39 cellular contexts compared by ENCODE assay signal in genomic region chrX:40891798-40892197, GRCh38.
"Had no signal": no experiment of that assay in that cellular context is flagged by ENCODE, and none has a peak within 500 bp of the region (broad histone marks: within the 10 kb centered on the region; RNA-seq: fewer than 3 reads in every experiment).

No MANE protein-coding gene starts in this region.

- H3K9me3 ChIP-seq: adrenal gland, ascending aorta, body of pancreas had no signal

- H3K9me3 Mint-ChIP-seq: activated naive CD4-positive, alpha-beta T cell treated with anti-CD3 and anti-CD28 coated beads for 36 hours; activated naive CD4-positive, alpha-beta T cell treated with anti-CD3 and anti-CD28 coated beads, Interleukin-2, amount 10 ng/mL, durations not matched to agents 7 days and 5 days; activated naive CD4-positive, alpha-beta T cell treated with anti-CD3 and anti-CD28 coated beads, Interleukin-2, amount 50 U/mL, for 24 hours; activated naive CD4-positive, alpha-beta T cell treated with anti-CD3 and anti-CD28 coated beads, Interleukin-2, amount 50 U/mL, for 72 hours; activated naive CD8-positive, alpha-beta T cell treated with anti-CD3 and anti-CD28 coated beads, Interleukin-2, amount 50 U/mL, for 24 hours; activated T-cell treated with anti-CD3 and anti-CD28 coated beads, Interleukin-2, amount 50 U/mL, for 4 hours; activated T-helper 17 cell treated with anti-CD3 and anti-CD28 coated beads, Interleukin-2, amount 50 U/mL, for 72 hours; activated T-helper 2 cell treated with anti-CD3 and anti-CD28 coated beads, Interferon-gamma antibody, Interleukin-2, Interleukin-4, amounts not matched to agents 10 μg/mL and 5 μg/mL and 100 μg/mL, durations not matched to agents 14 hours and 24 hours and 36 hours; central memory CD8-positive, alpha-beta T cell had no signal

- ATAC-seq: activated naive CD4-positive, alpha-beta T cell treated with anti-CD3 and anti-CD28 coated beads, Interleukin-2, amount 50 U/mL, for 72 hours; activated naive CD8-positive, alpha-beta T cell treated with anti-CD3 and anti-CD28 coated beads, Interleukin-2, amount 50 U/mL, for 24 hours; activated T-cell treated with anti-CD3 and anti-CD28 coated beads, Interleukin-2, amount 50 U/mL, for 4 hours; activated T-cell treated with anti-CD3 and anti-CD28 coated beads, Interleukin-2, amount 50 U/mL, for 72 hours; activated T-helper 17 cell treated with anti-CD3 and anti-CD28 coated beads, Interleukin-2, amount 50 U/mL, for 72 hours; body of pancreas had no signal

- H3K27me3 Mint-ChIP-seq: activated naive CD4-positive, alpha-beta T cell treated with anti-CD3 and anti-CD28 coated beads, Interleukin-2, amount 10 ng/mL, durations not matched to agents 7 days and 5 days; activated naive CD4-positive, alpha-beta T cell treated with anti-CD3 and anti-CD28 coated beads, Interleukin-2, amount 50 U/mL, for 24 hours; activated naive CD8-positive, alpha-beta T cell; activated naive CD8-positive, alpha-beta T cell treated with anti-CD3 and anti-CD28 coated beads for 36 hours; activated naive CD8-positive, alpha-beta T cell treated with anti-CD3 and anti-CD28 coated beads, Interleukin-2, amount 10 ng/mL, durations not matched to agents 7 days and 5 days; activated naive CD8-positive, alpha-beta T cell treated with anti-CD3 and anti-CD28 coated beads, Interleukin-2, amount 50 U/mL, for 24 hours; activated T-helper 17 cell treated with anti-CD3 and anti-CD28 coated beads, Interleukin-2, amount 50 U/mL, for 72 hours; central memory CD8-positive, alpha-beta T cell had no signal

- H3K4me1 ChIP-seq: adrenal gland, ascending aorta, body of pancreas, breast epithelium had no signal

- FAIRE-seq: bronchial epithelial cell had no signal

- H3K27ac Mint-ChIP-seq: activated naive CD4-positive, alpha-beta T cell treated with anti-CD3 and anti-CD28 coated beads for 36 hours; activated naive CD4-positive, alpha-beta T cell treated with anti-CD3 and anti-CD28 coated beads, Interleukin-2, amount 10 ng/mL, durations not matched to agents 7 days and 5 days; activated naive CD4-positive, alpha-beta T cell treated with anti-CD3 and anti-CD28 coated beads, Interleukin-2, amount 50 U/mL, for 24 hours; activated naive CD4-positive, alpha-beta T cell treated with anti-CD3 and anti-CD28 coated beads, Interleukin-2, amount 50 U/mL, for 72 hours; activated naive CD8-positive, alpha-beta T cell; activated naive CD8-positive, alpha-beta T cell treated with anti-CD3 and anti-CD28 coated beads for 36 hours; activated naive CD8-positive, alpha-beta T cell treated with anti-CD3 and anti-CD28 coated beads, Interleukin-2, amount 10 ng/mL, durations not matched to agents 7 days and 5 days; activated naive CD8-positive, alpha-beta T cell treated with anti-CD3 and anti-CD28 coated beads, Interleukin-2, amount 50 U/mL, for 24 hours; activated T-cell treated with anti-CD3 and anti-CD28 coated beads, Interleukin-2, amount 50 U/mL, for 24 hours; activated T-cell treated with anti-CD3 and anti-CD28 coated beads, Interleukin-2, amount 50 U/mL, for 72 hours; activated T-helper 1 cell treated with anti-CD3 and anti-CD28 coated beads, Interleukin-12 subunit alpha, Interleukin-12 subunit beta, Interleukin-2, Interleukin-4 antibody, amounts not matched to agents 30 ng/mL and 10 ng/mL and 1 ng/mL, durations not matched to agents 14 hours and 24 hours and 36 hours; activated T-helper 17 cell treated with anti-CD3 and anti-CD28 coated beads, Interleukin-2, amount 50 U/mL, for 72 hours; activated T-helper 2 cell treated with anti-CD3 and anti-CD28 coated beads, Interferon-gamma antibody, Interleukin-2, Interleukin-4, amounts not matched to agents 10 μg/mL and 5 μg/mL and 100 μg/mL, durations not matched to agents 14 hours and 24 hours and 36 hours; brain had no signal

- H3K36me3 ChIP-seq: adrenal gland, ascending aorta, brain microvascular endothelial cell, breast epithelium, cardiac muscle cell had no signal

- H3K27ac ChIP-seq: adrenal gland, ascending aorta, body of pancreas, brain microvascular endothelial cell, breast epithelium, cardiac muscle cell had no signal

- H3K4me3 Mint-ChIP-seq: activated naive CD4-positive, alpha-beta T cell treated with anti-CD3 and anti-CD28 coated beads for 36 hours; activated naive CD4-positive, alpha-beta T cell treated with anti-CD3 and anti-CD28 coated beads, Interleukin-2, amount 10 ng/mL, durations not matched to agents 7 days and 5 days; activated naive CD4-positive, alpha-beta T cell treated with anti-CD3 and anti-CD28 coated beads, Interleukin-2, amount 50 U/mL, for 24 hours; activated naive CD8-positive, alpha-beta T cell; activated naive CD8-positive, alpha-beta T cell treated with anti-CD3 and anti-CD28 coated beads for 36 hours; activated naive CD8-positive, alpha-beta T cell treated with anti-CD3 and anti-CD28 coated beads, Interleukin-2, amount 10 ng/mL, durations not matched to agents 7 days and 5 days; activated naive CD8-positive, alpha-beta T cell treated with anti-CD3 and anti-CD28 coated beads, Interleukin-2, amount 50 U/mL, for 24 hours; activated T-cell treated with anti-CD3 and anti-CD28 coated beads, Interleukin-2, amount 50 U/mL, for 24 hours; activated T-cell treated with anti-CD3 and anti-CD28 coated beads, Interleukin-2, amount 50 U/mL, for 4 hours; activated T-cell treated with anti-CD3 and anti-CD28 coated beads, Interleukin-2, amount 50 U/mL, for 72 hours; activated T-helper 1 cell treated with anti-CD3 and anti-CD28 coated beads, Interleukin-12 subunit alpha, Interleukin-12 subunit beta, Interleukin-2, Interleukin-4 antibody, amounts not matched to agents 30 ng/mL and 10 ng/mL and 1 ng/mL, durations not matched to agents 14 hours and 24 hours and 36 hours; activated T-helper 17 cell treated with anti-CD3 and anti-CD28 coated beads, Interleukin-2, amount 50 U/mL, for 72 hours; brain; central memory CD8-positive, alpha-beta T cell had no signal

- H3K4me1 Mint-ChIP-seq: activated naive CD8-positive, alpha-beta T cell treated with anti-CD3 and anti-CD28 coated beads for 36 hours; activated T-helper 17 cell treated with anti-CD3 and anti-CD28 coated beads, Interleukin-2, amount 50 U/mL, for 72 hours; brain; central memory CD8-positive, alpha-beta T cell had no signal

- H3K27me3 ChIP-seq: ascending aorta, body of pancreas, brain microvascular endothelial cell, cardiac muscle cell had no signal

- H3K4me3 ChIP-seq: adrenal gland, ascending aorta, body of pancreas, breast epithelium, cardiac muscle cell had no signal

- H3K36me3 Mint-ChIP-seq: activated naive CD4-positive, alpha-beta T cell treated with anti-CD3 and anti-CD28 coated beads, Interleukin-2, amount 10 ng/mL, durations not matched to agents 7 days and 5 days; activated naive CD4-positive, alpha-beta T cell treated with anti-CD3 and anti-CD28 coated beads, Interleukin-2, amount 50 U/mL, for 24 hours; activated naive CD4-positive, alpha-beta T cell treated with anti-CD3 and anti-CD28 coated beads, Interleukin-2, amount 50 U/mL, for 72 hours; activated naive CD8-positive, alpha-beta T cell; activated naive CD8-positive, alpha-beta T cell treated with anti-CD3 and anti-CD28 coated beads for 36 hours; activated naive CD8-positive, alpha-beta T cell treated with anti-CD3 and anti-CD28 coated beads, Interleukin-2, amount 10 ng/mL, durations not matched to agents 7 days and 5 days; brain had no signal

- DNase-seq: activated effector memory CD4-positive, alpha-beta T cell treated with anti-CD3 and anti-CD28 coated beads, Interleukin-2, amount 50 U/mL, for 16 hours; activated effector memory CD4-positive, alpha-beta T cell treated with Interleukin-2 at 50 U/mL for 16 hours; activated gamma-delta T cell; activated gamma-delta T cell treated with Interleukin-2 at 50 U/mL for 16 hours; activated naive CD4-positive, alpha-beta T cell; activated naive CD4-positive, alpha-beta T cell treated with anti-CD3 and anti-CD28 coated beads for 36 hours; activated naive CD4-positive, alpha-beta T cell treated with anti-CD3 and anti-CD28 coated beads, Interleukin-2, amount 10 ng/mL, durations not matched to agents 7 days and 5 days; activated naive CD4-positive, alpha-beta T cell treated with anti-CD3 and anti-CD28 coated beads, Interleukin-2, amount 50 U/mL, for 16 hours; activated naive CD4-positive, alpha-beta T cell treated with Interleukin-2 at 50 U/mL for 16 hours; activated naive CD8-positive, alpha-beta T cell treated with anti-CD3 and anti-CD28 coated beads for 36 hours; activated naive CD8-positive, alpha-beta T cell treated with anti-CD3 and anti-CD28 coated beads, Interleukin-2, amount 10 ng/mL, durations not matched to agents 7 days and 5 days; activated naive CD8-positive, alpha-beta T cell treated with anti-CD3 and anti-CD28 coated beads, Interleukin-2, amount 50 U/mL, for 24 hours; activated T-cell treated with anti-CD3 and anti-CD28 coated beads, Interleukin-2, amount 50 U/mL, for 1 hour; activated T-cell treated with anti-CD3 and anti-CD28 coated beads, Interleukin-2, amount 50 U/mL, for 24 hours; activated T-cell treated with anti-CD3 and anti-CD28 coated beads, Interleukin-2, amount 50 U/mL, for 4 hours; activated T-cell treated with anti-CD3 and anti-CD28 coated beads, Interleukin-2, amount 50 U/mL, for 48 hours; activated T-cell treated with anti-CD3 and anti-CD28 coated beads, Interleukin-2, amount 50 U/mL, for 72 hours; adrenal gland; amniotic stem cell; amygdala; anterior cingulate cortex; aorta; body of pancreas; brain microvascular endothelial cell; caudate nucleus; central memory CD4-positive, alpha-beta T cell; cerebellar nuclear complex had no signal
